8 cellular contexts compared by ENCODE assay signal in genomic region chr10:42552188-42553063, GRCh38.
DNase-seq lines count a peak whose midpoint lies in the region; ATAC-seq and TF ChIP-seq lines count a peak whose summit lies in the region.

No MANE protein-coding gene starts in this region.

- peak; percentile 50 for TF ChIP-seq POLR2A in GM19099 (IDR thresholded peaks at IDR 0.05; ENCODE audit: extremely low read depth, insufficient read length, low read depth)

- peak; percentile 96 for ATAC-seq in HG03378 (IDR thresholded peaks at IDR 0.05; ENCODE audit: unreplicated experiment)

- DNase-seq in AG20443 (ENCODE audit: low spot score) (peak; percentile 97), NCI-H446 treated with DMSO at 0.1 percent for 48 hours (lab: John Stamatoyannopoulos, UW) (peak; percentile 83), cerebellum (ENCODE audit: low spot score) (peak; percentile 89), islet precursor cell (peak; percentile 98)
- DNase-seq in activated CD4-positive, CD25-positive, alpha-beta regulatory T cell treated with anti-CD3 and anti-CD28 coated beads, Interleukin-2, amount 50 U/mL, for 72 hours, result peak; percentile 92
- peak; percentile 93 for DNase-seq in stimulated activated CD4-positive, alpha-beta T cell treated with anti-CD3 and anti-CD28 coated beads, Interleukin-12 subunit alpha, Interleukin-12 subunit beta, amount 100 ng/mL, for 4 hours

Comparison
In these comparisons a context has a peak if more than half of its experiments do, and no peak if none do; other contexts are left out.
1. Peak in every context shown above with its lines: DNase-seq and ATAC-seq.